In genomic region chr1:114715952-114716303, GRCh38 we compare ENCODE assay signal across 1 cellular context.
TF ChIP-seq lines count a peak whose summit lies in the region.

No MANE protein-coding gene starts in this region.

TF ChIP-seq in HEK293, 187 proteins besides CTCF, POLR2A, EP300 and RAD21:
- TF ChIP-seq PRDM2 (tag by site-specific recombination; IDR thresholded peaks at IDR 0.05; ENCODE audit: borderline replicate concordance), result no peak
- peak; percentile 88 for TF ChIP-seq SCRT2 (tag by site-specific recombination; IDR thresholded peaks at IDR 0.05)
- TF ChIP-seq ZBTB6 (tag by site-specific recombination; IDR thresholded peaks at IDR 0.05), result no peak
- no peak for TF ChIP-seq ZNF518A (tag by site-specific recombination; conservative IDR thresholded peaks at IDR 0.05; ENCODE audit: low read depth)
- no peak for TF ChIP-seq ZNF157 (tag by site-specific recombination; IDR thresholded peaks at IDR 0.05)
TF ChIP-seq in HEK293: peak in this region for 1.
